ENCODE assay signal across 10 cellular contexts in the genomic region with DNA sequence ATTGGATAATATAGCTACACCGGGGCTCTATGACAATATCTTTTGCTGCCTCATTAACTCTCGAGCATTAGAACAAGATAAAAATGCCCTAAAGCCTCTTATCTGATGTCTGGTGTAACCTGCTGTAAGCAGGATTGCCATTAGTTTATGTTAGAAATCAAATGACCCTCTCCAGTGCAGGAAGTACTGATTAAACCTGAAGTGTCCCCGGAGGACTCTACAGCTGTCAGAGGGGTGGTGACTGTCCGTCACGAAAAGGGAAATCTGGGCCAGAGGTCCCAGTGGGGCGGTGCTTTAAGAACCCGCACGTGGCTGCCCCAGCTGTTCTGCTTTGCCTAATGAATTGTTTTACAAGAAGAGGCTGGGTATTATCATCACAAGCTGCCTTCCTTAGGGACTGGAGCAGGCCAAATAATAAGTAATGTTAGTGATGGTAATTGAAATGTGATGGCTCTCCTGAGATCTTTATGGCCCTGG. TPM values are rescaled to one million over a fixed set of nuclear protein-coding genes. Genes with fewer than 3 reads are reported as not detected.
DNase-seq lines count a peak whose midpoint lies in the region; ATAC-seq and FAIRE-seq lines count a peak whose summit lies in the region.
"Had no signal": no experiment of that assay in that cellular context is flagged by ENCODE, and none has a peak within 500 bp of the region (broad histone marks: within the 10 kb centered on the region; RNA-seq: fewer than 3 reads in every experiment).

No MANE protein-coding gene starts in this region.

- H4K8ac ChIP-seq in neuronal stem cell (ENCODE audit: low read depth, low read length) = no peak overlapping the region

- FAIRE-seq in urothelium cell line (lab: Jason Lieb, UNC) = no peak

- no peak overlapping the region for H2BK120ac ChIP-seq in neuronal stem cell (ENCODE audit: low read depth, low read length)

- H3K18ac ChIP-seq in neuronal stem cell (ENCODE audit: low read length) = no peak overlapping the region

- H4K91ac ChIP-seq in neuronal stem cell (ENCODE audit: low read depth, low read length, poor library complexity) = no peak overlapping the region

- H3K9ac ChIP-seq in neuronal stem cell (ENCODE audit: low read depth, low read length, poor library complexity) = no peak overlapping the region

- no CpG with 5 or more reads among the region's 8 CpGs for WGBS in neuronal stem cell (ENCODE audit: extremely low coverage in 2 of 2, insufficient read length in 2 of 2, insufficient replicate concordance in 1 of 2), 2 donors

- no peaks in the 10 kb centered on the region for H3K9me3 Mint-ChIP-seq in activated naive CD4-positive, alpha-beta T cell treated with anti-CD3 and anti-CD28 coated beads, Interleukin-2, amount 50 U/mL, for 72 hours
- H3K9me3 Mint-ChIP-seq: activated naive CD8-positive, alpha-beta T cell treated with anti-CD3 and anti-CD28 coated beads, Interleukin-2, amount 10 ng/mL, durations not matched to agents 7 days and 5 days had no signal

- H3K27me3 ChIP-seq in neuronal stem cell (ENCODE audit: control insufficient read depth in 3 of 3, insufficient read depth in 3 of 3, low read depth in 1 of 3, low read length in 3 of 3) = no peaks in the 10 kb centered on the region

- no peak overlapping the region for H3K4me2 ChIP-seq in neuronal stem cell (ENCODE audit: insufficient read depth, low read length, poor library complexity, severe bottlenecking)

- no peak overlapping the region for H3K4me3 ChIP-seq in neuronal stem cell (ENCODE audit: low read length in 2 of 2)

- DNase-seq in DMS79 treated with DMSO at 0.1 percent for 48 hours (lab: John Stamatoyannopoulos, UW) (peak; percentile 100), NCI-H2107 (lab: John Stamatoyannopoulos, UW) (peak; percentile 97), ecto neural progenitor cell (ENCODE audit: low spot score) (peak; percentile 51), neuronal stem cell (ENCODE audit: low spot score) (peak; percentile 11), urothelium cell line (ENCODE audit: low spot score) (no peak), glomerular visceral epithelial cell (ENCODE audit: extremely low spot score) (no peak)
- no peak for DNase-seq in activated naive CD4-positive, alpha-beta T cell treated with anti-CD3 and anti-CD28 coated beads, Interleukin-2, amount 50 U/mL, for 72 hours (ENCODE audit: low spot score in 2 of 2)
- DNase-seq: activated naive CD8-positive, alpha-beta T cell treated with anti-CD3 and anti-CD28 coated beads, Interleukin-2, amount 10 ng/mL, durations not matched to agents 7 days and 5 days; SHP77 had no signal

- H3K14ac ChIP-seq in neuronal stem cell (ENCODE audit: low read length) = no peak overlapping the region

- H3K23ac ChIP-seq in neuronal stem cell (ENCODE audit: low read depth, low read length, poor library complexity) = no peak overlapping the region

- H3K79me1 ChIP-seq in neuronal stem cell (ENCODE audit: low read depth, low read length) = no peaks in the 10 kb centered on the region

- H3K36me3 ChIP-seq in neuronal stem cell (replicated peaks in 1 of 2; ENCODE audit: control insufficient read depth in 2 of 2, insufficient read depth in 2 of 2, low read length in 2 of 2) = peaks cover 0 to 6% of the 10 kb centered on the region in 2 donors

- no peak overlapping the region for H2BK12ac ChIP-seq in neuronal stem cell (ENCODE audit: low read length)

- no peak overlapping the region for H3K4ac ChIP-seq in neuronal stem cell (ENCODE audit: low read length)

- no peak for ATAC-seq in activated naive CD4-positive, alpha-beta T cell treated with anti-CD3 and anti-CD28 coated beads, Interleukin-2, amount 50 U/mL, for 72 hours
- ATAC-seq in GM21423 (IDR thresholded peaks at IDR 0.05; ENCODE audit: unreplicated experiment) = no peak

- H3K4me1 ChIP-seq in neuronal stem cell (ENCODE audit: control insufficient read depth in 2 of 2, insufficient read depth in 1 of 2, low read depth in 1 of 2, low read length in 2 of 2) = peaks cover 8 to 12% of the 10 kb centered on the region in 2 donors

- H2BK15ac ChIP-seq in neuronal stem cell (ENCODE audit: low read length) = no peak overlapping the region

- H2BK5ac ChIP-seq in neuronal stem cell (ENCODE audit: low read length) = no peak overlapping the region

- no peaks in the 10 kb centered on the region for H3K9me3 ChIP-seq in neuronal stem cell (replicated peaks in 1 of 2; ENCODE audit: control insufficient read depth in 2 of 2, insufficient read depth in 1 of 2, low read depth in 1 of 2, low read length in 2 of 2)

- no peak overlapping the region for H2AFZ ChIP-seq in neuronal stem cell (ENCODE audit: low read length)

- no peaks in the 10 kb centered on the region for H3K36me3 Mint-ChIP-seq in activated naive CD4-positive, alpha-beta T cell treated with anti-CD3 and anti-CD28 coated beads, Interleukin-2, amount 50 U/mL, for 72 hours

- no peak overlapping the region for H2AK5ac ChIP-seq in neuronal stem cell (ENCODE audit: low read depth, low read length)

- no peak overlapping the region for H3K27ac Mint-ChIP-seq in activated naive CD4-positive, alpha-beta T cell treated with anti-CD3 and anti-CD28 coated beads, Interleukin-2, amount 50 U/mL, for 72 hours
- H3K27ac Mint-ChIP-seq: activated naive CD8-positive, alpha-beta T cell treated with anti-CD3 and anti-CD28 coated beads, Interleukin-2, amount 10 ng/mL, durations not matched to agents 7 days and 5 days had no signal

- no peak overlapping the region for H3K27ac ChIP-seq in neuronal stem cell (replicated peaks; ENCODE audit: low read length)

RNA-seq across cellular contexts. Expression of a gene that starts 55.7 kb away (rescaled TPM):
- polyA plus RNA-seq in neuronal stem cell (2013, experiment 1 of 2) = 20.7 TPM
- polyA plus RNA-seq in neuronal stem cell (2013, experiment 2 of 2) = 19.9 TPM
- 10 to 100 TPM; 12.0 to 29.7 TPM for total RNA-seq in activated naive CD4-positive, alpha-beta T cell treated with anti-CD3 and anti-CD28 coated beads, Interleukin-2, amount 50 U/mL, for 72 hours

RNA-seq across cellular contexts. Expression of a gene that starts 56.2 kb away (rescaled TPM):
- 19.3 TPM for polyA plus RNA-seq in neuronal stem cell (2013, experiment 1 of 2)
- 21.0 TPM for polyA plus RNA-seq in neuronal stem cell (2013, experiment 2 of 2)
- total RNA-seq in activated naive CD4-positive, alpha-beta T cell treated with anti-CD3 and anti-CD28 coated beads, Interleukin-2, amount 50 U/mL, for 72 hours = 10 to 100 TPM; 20.9 to 28.9 TPM

Comparison
In these comparisons a context has a peak if more than half of its experiments do, and no peak if none do; other contexts are left out.
1. DNase-seq: peak in DMS79 treated with DMSO at 0.1 percent for 48 hours (single experiment), NCI-H2107 (single experiment), ecto neural progenitor cell (single experiment) and neuronal stem cell (single experiment); none in urothelium cell line (single experiment), glomerular visceral epithelial cell (single experiment) and activated naive CD4-positive, alpha-beta T cell treated with anti-CD3 and anti-CD28 coated beads, Interleukin-2, amount 50 U/mL, for 72 hours (0 of 2).